Comparison of ENCODE assay signal across 28 cellular contexts in the genomic region with DNA sequence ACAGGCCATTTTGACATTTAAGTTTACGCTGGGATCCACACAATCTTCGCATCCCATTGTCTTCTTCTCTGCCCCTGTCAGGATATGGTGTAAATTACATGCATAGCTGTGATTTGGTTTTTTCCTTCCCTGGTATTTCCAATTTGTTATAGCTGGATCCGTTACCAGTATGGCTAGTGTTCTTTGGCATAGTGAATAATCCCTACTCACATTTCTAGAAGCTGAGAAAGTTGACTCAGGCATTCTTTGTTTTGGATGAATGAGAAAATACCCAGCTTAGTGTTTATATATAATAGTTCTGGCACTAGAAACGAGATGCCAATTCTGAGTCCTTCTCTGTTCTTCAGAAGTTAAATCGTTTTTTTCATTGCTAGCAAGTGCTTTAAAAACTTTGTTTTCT.
"Had no signal": no experiment of that assay in that cellular context is flagged by ENCODE, and none has a peak within 500 bp of the region (broad histone marks: within the 10 kb centered on the region; RNA-seq: fewer than 3 reads in every experiment).

No MANE protein-coding gene starts in this region.

- DNase-seq: activated B cell treated with CpG ODN at 0.5 μM for 24 hours; activated CD4-positive, alpha-beta T cell treated with anti-CD3 and anti-CD28 coated beads, Interleukin-2, amount 50 U/mL, for 1 hour; activated CD8-positive, alpha-beta T cell treated with anti-CD3 and anti-CD28 coated beads for 36 hours; activated naive CD4-positive, alpha-beta T cell; activated naive CD8-positive, alpha-beta T cell treated with anti-CD3 and anti-CD28 coated beads for 36 hours; activated T-cell treated with anti-CD3 and anti-CD28 coated beads, Interleukin-2, amount 50 U/mL, for 48 hours; cerebellar nuclear complex; colonic mucosa; effector memory CD8-positive, alpha-beta T cell; erythroblast; heart left ventricle; left ventricle myocardium inferior; mucosa of descending colon; naive B cell; pancreas; psoas muscle; sigmoid colon; stimulated activated CD4-positive, alpha-beta T cell treated with anti-CD3 and anti-CD28 coated beads, Interleukin-15, amount 100 ng/mL, for 24 hours; stimulated activated CD4-positive, alpha-beta T cell treated with anti-CD3 and anti-CD28 coated beads, Interleukin-2, amount 100 ng/mL, for 24 hours; stimulated activated naive B cell treated with anti-CD40 and anti-IgM and Interleukin-4, amounts not matched to agents 10 μg/mL and 1 μg/mL and 100 μg/mL, for 72 hours; stomach; T-cell had no signal

- H3K36me3 Mint-ChIP-seq: activated naive CD8-positive, alpha-beta T cell treated with anti-CD3 and anti-CD28 coated beads for 36 hours; naive B cell; stimulated activated naive B cell treated with anti-CD40 and anti-IgM and Interleukin-4, amounts not matched to agents 10 μg/mL and 1 μg/mL and 100 μg/mL, for 72 hours; T-cell had no signal

- H3K4me3 Mint-ChIP-seq: activated B cell treated with CpG ODN at 0.5 μM for 24 hours; activated CD8-positive, alpha-beta T cell treated with anti-CD3 and anti-CD28 coated beads for 36 hours; activated naive CD8-positive, alpha-beta T cell treated with anti-CD3 and anti-CD28 coated beads for 36 hours; effector memory CD8-positive, alpha-beta T cell; naive B cell; stimulated activated naive B cell treated with anti-CD40 and anti-IgM and Interleukin-4, amounts not matched to agents 10 μg/mL and 1 μg/mL and 100 μg/mL, for 72 hours; T-cell; T-helper 2 cell treated with Interferon-gamma antibody and Interleukin-4, amounts not matched to agents 5 μg/mL and 100 μg/mL, for 36 hours had no signal

- H3K4me3 ChIP-seq: cardiac muscle cell, colonic mucosa, heart left ventricle, left ventricle myocardium inferior, lung, mucosa of descending colon, pancreas, psoas muscle, sigmoid colon, stomach, suprapubic skin, tibial nerve had no signal

- H3K9me3 Mint-ChIP-seq: activated B cell treated with CpG ODN at 0.5 μM for 24 hours; activated CD8-positive, alpha-beta T cell treated with anti-CD3 and anti-CD28 coated beads for 36 hours; activated naive CD8-positive, alpha-beta T cell treated with anti-CD3 and anti-CD28 coated beads for 36 hours; activated T-helper 2 cell treated with anti-CD3 and anti-CD28 coated beads, Interferon-gamma antibody, Interleukin-2, Interleukin-4, amounts not matched to agents 10 μg/mL and 5 μg/mL and 100 μg/mL, durations not matched to agents 14 hours and 24 hours and 36 hours; naive B cell; stimulated activated naive B cell treated with anti-CD40 and anti-IgM and Interleukin-4, amounts not matched to agents 10 μg/mL and 1 μg/mL and 100 μg/mL, for 72 hours; T-cell; T-helper 2 cell treated with Interferon-gamma antibody and Interleukin-4, amounts not matched to agents 5 μg/mL and 100 μg/mL, for 36 hours had no signal

- H3K27ac Mint-ChIP-seq: activated B cell treated with CpG ODN at 0.5 μM for 24 hours; activated CD8-positive, alpha-beta T cell treated with anti-CD3 and anti-CD28 coated beads for 36 hours; activated naive CD8-positive, alpha-beta T cell treated with anti-CD3 and anti-CD28 coated beads for 36 hours; activated T-helper 2 cell treated with anti-CD3 and anti-CD28 coated beads, Interferon-gamma antibody, Interleukin-2, Interleukin-4, amounts not matched to agents 10 μg/mL and 5 μg/mL and 100 μg/mL, durations not matched to agents 14 hours and 24 hours and 36 hours; effector memory CD8-positive, alpha-beta T cell; naive B cell; stimulated activated naive B cell treated with anti-CD40 and anti-IgM and Interleukin-4, amounts not matched to agents 10 μg/mL and 1 μg/mL and 100 μg/mL, for 72 hours; T-cell; T-helper 2 cell treated with Interferon-gamma antibody and Interleukin-4, amounts not matched to agents 5 μg/mL and 100 μg/mL, for 36 hours had no signal

- H3K4me1 Mint-ChIP-seq: activated B cell treated with CpG ODN at 0.5 μM for 24 hours; activated naive CD8-positive, alpha-beta T cell treated with anti-CD3 and anti-CD28 coated beads for 36 hours; naive B cell; stimulated activated naive B cell treated with anti-CD40 and anti-IgM and Interleukin-4, amounts not matched to agents 10 μg/mL and 1 μg/mL and 100 μg/mL, for 72 hours; T-cell had no signal

- H3K27ac ChIP-seq: cardiac muscle cell, colonic mucosa, heart left ventricle, left ventricle myocardium inferior, pancreas, psoas muscle, sigmoid colon, stomach, suprapubic skin, tibial nerve had no signal

- H3K36me3 ChIP-seq: colonic mucosa, pancreas, suprapubic skin had no signal

- H3K27me3 ChIP-seq: cardiac muscle cell, colonic mucosa, heart left ventricle, sigmoid colon, stomach, suprapubic skin, tibial nerve had no signal

- H3K9me3 ChIP-seq: colonic mucosa, heart left ventricle, left ventricle myocardium inferior, mucosa of descending colon, pancreas, psoas muscle, sigmoid colon, stomach, suprapubic skin, tibial nerve had no signal

- H3K4me1 ChIP-seq: colonic mucosa, pancreas, psoas muscle, sigmoid colon, stomach, suprapubic skin, tibial nerve had no signal

- H3K27me3 Mint-ChIP-seq: activated B cell treated with CpG ODN at 0.5 μM for 24 hours; activated CD8-positive, alpha-beta T cell treated with anti-CD3 and anti-CD28 coated beads for 36 hours; effector memory CD8-positive, alpha-beta T cell; stimulated activated naive B cell treated with anti-CD40 and anti-IgM and Interleukin-4, amounts not matched to agents 10 μg/mL and 1 μg/mL and 100 μg/mL, for 72 hours; T-cell had no signal

- ATAC-seq: activated CD8-positive, alpha-beta T cell treated with anti-CD3 and anti-CD28 coated beads for 36 hours; effector memory CD8-positive, alpha-beta T cell; heart left ventricle; mucosa of descending colon; pancreas; psoas muscle; stimulated activated naive B cell treated with anti-CD40 and anti-IgM and Interleukin-4, amounts not matched to agents 10 μg/mL and 1 μg/mL and 100 μg/mL, for 72 hours; T-cell had no signal
